In the genomic region with DNA sequence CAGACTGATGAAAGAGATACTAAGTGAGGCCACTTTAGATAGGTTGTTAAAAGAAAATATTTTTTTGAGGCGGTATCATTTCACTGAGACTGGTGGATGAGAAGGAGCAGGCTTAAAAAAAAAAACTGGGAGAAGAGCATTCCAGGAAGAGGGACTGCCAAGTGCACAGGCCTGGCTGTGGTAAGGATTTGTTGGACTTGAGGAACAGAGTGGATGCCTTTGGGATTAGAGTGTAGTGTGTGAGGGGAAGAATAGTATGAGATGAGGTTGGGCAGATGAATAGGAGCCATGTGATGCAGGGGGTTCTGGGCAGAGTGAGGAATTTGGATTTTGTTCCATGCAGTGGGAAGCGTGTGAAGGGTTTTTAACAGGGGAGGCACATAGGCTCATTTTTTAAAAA, we compare ENCODE assay signal across 18 cellular contexts. TPM values are rescaled to one million over a fixed set of nuclear protein-coding genes. Genes with fewer than 3 reads are reported as not detected.
DNase-seq lines count a peak whose midpoint lies in the region; ATAC-seq and TF ChIP-seq lines count a peak whose summit lies in the region.
"Had no signal": no experiment of that assay in that cellular context is flagged by ENCODE, and none has a peak within 500 bp of the region (broad histone marks: within the 10 kb centered on the region; RNA-seq: fewer than 3 reads in every experiment).

No MANE protein-coding gene starts in this region.

- no peaks in the 10 kb centered on the region for H3K9me3 Mint-ChIP-seq in CD4-positive, alpha-beta memory T cell
- H3K9me3 Mint-ChIP-seq: naive thymus-derived CD8-positive, alpha-beta T cell; T-cell; WTC11 had no signal

- peaks cover 0 to 1% (median 0%) of the 10 kb centered on the region in 4 donors for H3K4me1 Mint-ChIP-seq in CD4-positive, alpha-beta memory T cell
- H3K4me1 Mint-ChIP-seq: naive thymus-derived CD8-positive, alpha-beta T cell; T-cell had no signal

- in situ Hi-C loops in astrocyte of the spinal cord (cut with HindIII; ENCODE audit: low sequenced_read_pairs) = no loop called here

- intact Hi-C loops in CD4-positive, alpha-beta memory T cell (cut with micrococcal nuclease) = no loop called here

- POLR2A ChIA-PET in CD4-positive, alpha-beta memory T cell (lab: Charles Lee; ENCODE audit: partially characterized antibody) = no interaction called here

- H3K27me3 Mint-ChIP-seq in CD4-positive, alpha-beta memory T cell = no peaks in the 10 kb centered on the region
- H3K27me3 Mint-ChIP-seq: naive thymus-derived CD8-positive, alpha-beta T cell; T-cell had no signal

- H3K4me3 ChIP-seq in cardiac muscle cell (no peak overlapping the region), right atrium auricular region (no peak overlapping the region), astrocyte of the spinal cord (ENCODE audit: low read depth, low read length) (no peak overlapping the region)
- no peak overlapping the region for H3K4me3 ChIP-seq in CD4-positive, alpha-beta memory T cell (ENCODE audit: low read length in 2 of 2)
- H3K4me3 ChIP-seq: prostate gland had no signal

- peak overlapping the region; percentile 20 for H3K27ac ChIP-seq in cardiac muscle cell
- H3K27ac ChIP-seq in right atrium auricular region = no peak overlapping the region
- no peak overlapping the region for H3K27ac ChIP-seq in CD4-positive, alpha-beta memory T cell (ENCODE audit: low read depth, low read length)
- H3K27ac ChIP-seq: HL-60, prostate gland had no signal

- peaks cover 0 to 3% of the 10 kb centered on the region in 2 donors for H3K36me3 Mint-ChIP-seq in CD4-positive, alpha-beta memory T cell
- H3K36me3 Mint-ChIP-seq: WTC11 had no signal

- H3K27me3 ChIP-seq in cardiac muscle cell (no peaks in the 10 kb centered on the region), right atrium auricular region (no peaks in the 10 kb centered on the region)
- no peaks in the 10 kb centered on the region for H3K27me3 ChIP-seq in CD4-positive, alpha-beta memory T cell (ENCODE audit: insufficient read depth, low read length)

- H3K36me3 ChIP-seq in cardiac muscle cell = no peaks in the 10 kb centered on the region
- H3K36me3 ChIP-seq in right atrium auricular region = no peaks in the 10 kb centered on the region
- no peaks in the 10 kb centered on the region for H3K36me3 ChIP-seq in CD4-positive, alpha-beta memory T cell (ENCODE audit: insufficient read depth, low read length)
- H3K36me3 ChIP-seq: prostate gland had no signal

- no peak for TF ChIP-seq CTCF in cardiac muscle cell (IDR thresholded peaks at IDR 0.05; ENCODE audit: low read depth, low read length)
- no peak for TF ChIP-seq CTCF in right atrium auricular region (IDR thresholded peaks at IDR 0.05)
- no peak for TF ChIP-seq CTCF in astrocyte of the spinal cord (IDR thresholded peaks at IDR 0.05; ENCODE audit: low read depth, low read length)

- no peak for ATAC-seq in HG02973 (IDR thresholded peaks at IDR 0.05; ENCODE audit: unreplicated experiment)
- ATAC-seq: left lobe of liver; naive thymus-derived CD8-positive, alpha-beta T cell; T-cell; WTC11 had no signal

- peak in 1 of 2 donors; percentile 65 for DNase-seq in cardiac muscle cell (ENCODE audit: low read depth in 1 of 2, low spot score in 1 of 2)
- DNase-seq in right atrium auricular region (ENCODE audit: low spot score) = no peak
- peak; percentile 64 for DNase-seq in astrocyte of the spinal cord (ENCODE audit: low read depth, low spot score)
- DNase-seq in kidney tubule cell (ENCODE audit: low spot score) = peak; percentile 45
- DNase-seq in NCI-H2171 treated with DMSO at 0.1 percent for 48 hours (lab: John Stamatoyannopoulos, UW) = no peak
- no peak for DNase-seq in NCI-H446 treated with DMSO at 0.1 percent for 48 hours (lab: John Stamatoyannopoulos, UW)
- DNase-seq in CD4-positive, alpha-beta memory T cell = no peak
- DNase-seq: activated naive CD4-positive, alpha-beta T cell treated with Interleukin-2 at 50 U/mL for 16 hours; Kasumi-1; naive thymus-derived CD8-positive, alpha-beta T cell; NCI-H1436; NCI-H510A; T-cell had no signal

- CTCF ChIA-PET in CD4-positive, alpha-beta memory T cell (lab: Charles Lee; ENCODE audit: partially characterized antibody) = no interaction called here

- no peaks in the 10 kb centered on the region for H3K9me3 ChIP-seq in cardiac muscle cell (ENCODE audit: low read depth)
- no peaks in the 10 kb centered on the region for H3K9me3 ChIP-seq in right atrium auricular region
- H3K9me3 ChIP-seq in CD4-positive, alpha-beta memory T cell (ENCODE audit: control insufficient read depth in 1 of 2, low read length in 2 of 2) = no peaks in the 10 kb centered on the region
- H3K9me3 ChIP-seq: prostate gland had no signal

- no peak overlapping the region for H3K27ac Mint-ChIP-seq in CD4-positive, alpha-beta memory T cell
- H3K27ac Mint-ChIP-seq: naive thymus-derived CD8-positive, alpha-beta T cell; T-cell; WTC11 had no signal

- no peak overlapping the region for H3K4me3 Mint-ChIP-seq in CD4-positive, alpha-beta memory T cell
- H3K4me3 Mint-ChIP-seq: naive thymus-derived CD8-positive, alpha-beta T cell; T-cell; WTC11 had no signal

- H3K4me1 ChIP-seq in cardiac muscle cell (ENCODE audit: low read depth) (peaks cover 6% of the 10 kb centered on the region), right atrium auricular region (peaks cover 0 to 7% of the 10 kb centered on the region in 2 donors)
- no peaks in the 10 kb centered on the region for H3K4me1 ChIP-seq in CD4-positive, alpha-beta memory T cell (ENCODE audit: insufficient read depth, low read length)
- H3K4me1 ChIP-seq: prostate gland had no signal

RNA-seq across cellular contexts. Expression of a gene that starts 57.9 kb away (rescaled TPM):
- 134 and 293 TPM in 2 replicates for total RNA-seq in cardiac muscle cell
- polyA plus RNA-seq in cardiac muscle cell = 133 and 159 TPM in 2 replicates
- total RNA-seq in right atrium auricular region = 10 to 100 TPM; 71.1 to 91.5 TPM
- total RNA-seq in CD4-positive, alpha-beta memory T cell = 10 to 100 TPM; 16.1 to 17.0 TPM
- polyA plus RNA-seq in CD4-positive, alpha-beta memory T cell = 1 to 10 TPM; 2.2 to 4.7 TPM

Comparison
In these comparisons a context has a peak if more than half of its experiments do, and no peak if none do; other contexts are left out.
1. DNase-seq: peak in astrocyte of the spinal cord (single experiment) and kidney tubule cell (single experiment); none in right atrium auricular region (single experiment), NCI-H2171 treated with DMSO at 0.1 percent for 48 hours (single experiment), NCI-H446 treated with DMSO at 0.1 percent for 48 hours (single experiment) and CD4-positive, alpha-beta memory T cell (0 of 5).